17 cellular contexts compared by ENCODE assay signal in the genomic region with DNA sequence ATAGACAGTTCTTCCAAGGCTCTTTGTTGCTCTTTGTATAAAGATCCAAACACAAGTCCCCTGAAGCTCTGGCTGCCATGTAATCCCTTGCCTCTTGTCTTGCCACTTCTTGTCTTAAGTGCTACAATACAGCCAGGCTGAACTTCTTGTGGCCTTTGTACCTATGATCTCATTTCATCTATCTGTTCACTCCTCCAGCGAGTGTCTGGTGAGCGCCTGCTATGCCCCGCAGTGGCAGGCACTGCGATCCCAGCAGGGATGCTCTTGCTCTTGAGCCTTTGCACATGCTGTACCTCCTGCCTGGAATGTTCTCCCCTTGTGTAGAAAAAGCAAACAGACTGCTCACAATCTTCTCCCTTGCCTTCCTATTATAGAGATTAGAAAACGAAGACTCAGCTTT.
A peak's percentile ranks its signal among the peaks of the same experiment; 100 is the strongest.
DNase-seq lines count a peak whose midpoint lies in the region; ATAC-seq, FAIRE-seq and TF ChIP-seq lines count a peak whose summit lies in the region.
"Had no signal": no experiment of that assay in that cellular context is flagged by ENCODE, and none has a peak within 500 bp of the region (broad histone marks: within the 10 kb centered on the region; RNA-seq: fewer than 3 reads in every experiment).

No MANE protein-coding gene starts in this region.

- H3K27ac ChIP-seq in small intestine (ENCODE audit: low read depth in 1 of 2, low read length in 1 of 2) = no peak overlapping the region
- H3K27ac ChIP-seq: 22Rv1 had no signal

- no peak for ATAC-seq in HG03159 (IDR thresholded peaks at IDR 0.05; ENCODE audit: unreplicated experiment)
- ATAC-seq: CD8-positive, alpha-beta T cell; HCT116 had no signal

- H3K36me3 ChIP-seq in small intestine (ENCODE audit: control insufficient read depth in 2 of 2, insufficient read depth in 2 of 2, low read length in 2 of 2) = no peaks in the 10 kb centered on the region

- H3K4me1 ChIP-seq in small intestine (ENCODE audit: control insufficient read depth in 2 of 2, insufficient read depth in 1 of 2, low read depth in 1 of 2, low read length in 1 of 2) = no peaks in the 10 kb centered on the region

- TF ChIP-seq CTCF in astrocyte of the spinal cord (IDR thresholded peaks at IDR 0.05; ENCODE audit: low read depth, low read length) = no peak

- no peak for FAIRE-seq in small intestine (lab: Jason Lieb, UNC)
- FAIRE-seq: D721Med, H54 had no signal

- no peaks in the 10 kb centered on the region for H3K27me3 ChIP-seq in small intestine (ENCODE audit: control insufficient read depth in 2 of 2, insufficient read depth in 2 of 2, low read length in 2 of 2)

- in situ Hi-C loops in astrocyte of the spinal cord (cut with HindIII; ENCODE audit: low sequenced_read_pairs) = no loop called here

- DNase-seq in NCI-H2227 (lab: John Stamatoyannopoulos, UW; ENCODE audit: unreplicated experiment) = peak; percentile 2
- no peak for DNase-seq in NCI-H2227 treated with DMSO at 0.1 percent for 48 hours (lab: John Stamatoyannopoulos, UW)
- DNase-seq in astrocyte of the spinal cord (ENCODE audit: low read depth, low spot score) = peak; percentile 17
- DNase-seq in left kidney (ENCODE audit: low read depth, low spot score) = peak; percentile 7
- peak; percentile 71 for DNase-seq in small intestine
- DNase-seq in DMS53 (lab: John Stamatoyannopoulos, UW) = no peak
- no peak for DNase-seq in kidney glomerular epithelial cell (lab: John Stamatoyannopoulos, UW)
- DNase-seq: CD8-positive, alpha-beta T cell; COR-L47; DMS153; DND-41; GDM1 had no signal

- H3K9me3 ChIP-seq in small intestine (ENCODE audit: control insufficient read depth, low read depth) = no peaks in the 10 kb centered on the region

- WGBS in small intestine, 3 donors = 10 to 62% (median 37%) methylated on average over 5 of the region's 5 CpGs

- H3K4me3 ChIP-seq in astrocyte of the spinal cord (ENCODE audit: low read depth, low read length) (no peak overlapping the region), small intestine (ENCODE audit: low read depth in 1 of 2, low read length in 2 of 2) (no peak overlapping the region)

Comparison
In these comparisons a context has a peak if more than half of its experiments do, and no peak if none do; other contexts are left out.
1. DNase-seq: peak in NCI-H2227 (single experiment), astrocyte of the spinal cord (single experiment), left kidney (single experiment) and small intestine (single experiment); none in NCI-H2227 treated with DMSO at 0.1 percent for 48 hours (single experiment), DMS53 (single experiment) and kidney glomerular epithelial cell (single experiment).